24 cellular contexts compared by ENCODE assay signal in the genomic region with DNA sequence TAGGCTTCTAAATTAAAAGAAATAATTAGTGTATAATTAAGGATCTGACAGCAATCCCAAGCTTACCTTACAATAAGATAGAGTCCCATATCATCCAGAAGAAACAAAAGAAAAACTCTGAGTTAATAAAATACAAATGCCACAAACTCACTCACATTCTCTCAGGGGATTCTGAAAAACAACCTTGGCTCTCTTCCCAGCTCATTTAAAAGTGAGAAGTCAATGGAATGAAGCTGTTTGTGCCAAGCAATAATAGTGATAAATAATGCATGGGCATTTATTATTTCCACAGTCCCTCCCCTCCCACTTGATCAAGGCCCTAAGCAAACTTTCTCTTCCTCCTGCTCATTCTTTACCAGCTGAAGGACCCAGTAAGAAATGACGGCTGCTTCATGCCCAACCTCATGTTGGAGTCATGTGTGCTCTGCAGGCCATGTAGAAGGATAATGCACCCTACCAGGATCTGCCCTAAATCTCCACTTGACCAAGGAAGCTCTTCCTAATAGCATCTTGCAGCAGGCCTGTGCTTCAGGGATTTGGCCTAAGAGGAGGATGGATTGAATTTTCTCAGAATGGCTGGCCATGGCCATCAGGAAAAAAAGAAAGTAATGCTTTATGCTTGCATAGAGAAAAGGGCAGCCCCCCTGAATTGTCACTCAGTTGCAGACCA.
"Had no signal": no experiment of that assay in that cellular context is flagged by ENCODE, and none has a peak within 500 bp of the region (broad histone marks: within the 10 kb centered on the region; RNA-seq: fewer than 3 reads in every experiment).

No MANE protein-coding gene starts in this region.

- ATAC-seq: effector memory CD8-positive, alpha-beta T cell; left ventricle myocardium superior; lower lobe of right lung; natural killer cell; psoas muscle; right lobe of liver; stimulated activated naive CD8-positive, alpha-beta T cell treated with anti-CD3 and anti-CD28 coated beads, Interleukin-15, amount 100 ng/mL, for 72 hours; upper lobe of right lung had no signal

- H3K27ac ChIP-seq: esophagus squamous epithelium, lower lobe of right lung, ovary, psoas muscle, right lobe of liver, suprapubic skin, transverse colon, upper lobe of right lung, uterus had no signal

- H3K9me3 ChIP-seq: esophagus squamous epithelium, lower lobe of right lung, ovary, psoas muscle, right lobe of liver, suprapubic skin, transverse colon, upper lobe of right lung, uterus had no signal

- H3K36me3 ChIP-seq: esophagus squamous epithelium, lower lobe of right lung, ovary, right lobe of liver, suprapubic skin, transverse colon, upper lobe of right lung, uterus had no signal

- H3K4me3 ChIP-seq: esophagus squamous epithelium, lower lobe of right lung, ovary, psoas muscle, right lobe of liver, smooth muscle cell, suprapubic skin, transverse colon, upper lobe of right lung, uterus had no signal

- H3K27me3 ChIP-seq: esophagus squamous epithelium, ovary, right lobe of liver, suprapubic skin, transverse colon, upper lobe of right lung, uterus had no signal

- H3K4me2 ChIP-seq: smooth muscle cell had no signal

- H3K4me1 ChIP-seq: esophagus squamous epithelium, lower lobe of right lung, psoas muscle, right lobe of liver, suprapubic skin, transverse colon, upper lobe of right lung, uterus had no signal

- DNase-seq: cortex of kidney; effector memory CD8-positive, alpha-beta T cell; erythroblast; esophagus squamous epithelium; head of caudate nucleus; left ventricle myocardium superior; lower lobe of right lung; natural killer cell; occipital lobe; ovary; posterior cingulate gyrus; psoas muscle; right lobe of liver; stimulated activated CD4-positive, alpha-beta T cell treated with anti-CD3 and anti-CD28 coated beads, Interleukin-12 subunit alpha, Interleukin-12 subunit beta, amount 100 ng/mL, for 4 hours; stimulated activated CD4-positive, alpha-beta T cell treated with anti-CD3 and anti-CD28 coated beads, Interleukin-1b, Interleukin-23, amount 100 ng/mL, for 48 hours; stimulated activated CD4-positive, alpha-beta T cell treated with anti-CD3 and anti-CD28 coated beads, Interleukin-4, amount 100 ng/mL, for 1 hour; stimulated activated CD8-positive, alpha-beta memory T cell treated with anti-CD3 and anti-CD28 coated beads, Interleukin-4, amount 100 ng/mL, for 48 hours; stimulated activated naive CD4-positive, alpha-beta T cell; stimulated activated naive CD8-positive, alpha-beta T cell treated with anti-CD3 and anti-CD28 coated beads, Interleukin-15, amount 100 ng/mL, for 72 hours; transverse colon; upper lobe of right lung; uterus had no signal
